In genomic region chr12:109592905-109593272, GRCh38 we compare ENCODE assay signal across 19 cellular contexts.
"Had no signal": no experiment of that assay in that cellular context is flagged by ENCODE, and none has a peak within 500 bp of the region (broad histone marks: within the 10 kb centered on the region; RNA-seq: fewer than 3 reads in every experiment).

No MANE protein-coding gene starts in this region.

- H3K27ac ChIP-seq: epithelial cell of prostate, gastroesophageal sphincter, neutrophil, right lobe of liver, transverse colon had no signal

- H3K27me3 ChIP-seq: gastroesophageal sphincter, neutrophil, right lobe of liver, transverse colon had no signal

- H3K9me3 ChIP-seq: gastroesophageal sphincter, neutrophil, right lobe of liver, transverse colon had no signal

- DNase-seq: activated CD4-positive, alpha-beta T cell treated with anti-CD3 and anti-CD28 coated beads, Interleukin-2, amount 10 ng/mL, durations not matched to agents 7 days and 5 days; activated CD4-positive, CD25-positive, alpha-beta regulatory T cell; activated CD8-positive, alpha-beta memory T cell treated with anti-CD3 and anti-CD28 coated beads for 24 hours; activated naive CD4-positive, alpha-beta T cell treated with anti-CD3 and anti-CD28 coated beads, Interleukin-2, amount 10 ng/mL, durations not matched to agents 7 days and 5 days; activated T-cell treated with anti-CD3 and anti-CD28 coated beads for 4 hours; cerebellar nuclear complex; effector memory CD8-positive, alpha-beta T cell; hippocampal formation; naive thymus-derived CD4-positive, alpha-beta T cell; stimulated activated CD4-positive, alpha-beta T cell treated with anti-CD3 and anti-CD28 coated beads, Interleukin-2, amount 100 ng/mL, for 24 hours; stimulated activated naive B cell treated with anti-CD40 and anti-IgM and Interleukin-4, amounts not matched to agents 10 μg/mL and 1 μg/mL and 100 μg/mL, for 72 hours; transverse colon had no signal

- H3K4me3 ChIP-seq: gastroesophageal sphincter, lung, right lobe of liver, transverse colon had no signal

- H3K27me3 Mint-ChIP-seq: activated naive CD4-positive, alpha-beta T cell treated with anti-CD3 and anti-CD28 coated beads, Interleukin-2, amount 10 ng/mL, durations not matched to agents 7 days and 5 days; effector memory CD8-positive, alpha-beta T cell; naive thymus-derived CD4-positive, alpha-beta T cell; stimulated activated naive B cell treated with anti-CD40 and anti-IgM and Interleukin-4, amounts not matched to agents 10 μg/mL and 1 μg/mL and 100 μg/mL, for 72 hours had no signal

- H3K9me3 Mint-ChIP-seq: activated CD4-positive, alpha-beta T cell treated with anti-CD3 and anti-CD28 coated beads, Interleukin-2, amount 10 ng/mL, durations not matched to agents 7 days and 5 days; activated naive CD4-positive, alpha-beta T cell treated with anti-CD3 and anti-CD28 coated beads, Interleukin-2, amount 10 ng/mL, durations not matched to agents 7 days and 5 days; activated T-helper 2 cell treated with anti-CD3 and anti-CD28 coated beads, Interferon-gamma antibody, Interleukin-2, Interleukin-4, amounts not matched to agents 10 μg/mL and 5 μg/mL and 100 μg/mL, durations not matched to agents 14 hours and 24 hours and 36 hours; dendritic cell treated with granulocyte-macrophage colony-stimulating factor and Interleukin-4, amounts not matched to agents 40 ng/mL and 50 ng/mL, for 4 days; effector memory CD8-positive, alpha-beta T cell; naive thymus-derived CD4-positive, alpha-beta T cell; stimulated activated naive B cell treated with anti-CD40 and anti-IgM and Interleukin-4, amounts not matched to agents 10 μg/mL and 1 μg/mL and 100 μg/mL, for 72 hours had no signal

- H3K4me3 Mint-ChIP-seq: activated CD4-positive, alpha-beta T cell treated with anti-CD3 and anti-CD28 coated beads, Interleukin-2, amount 10 ng/mL, durations not matched to agents 7 days and 5 days; activated naive CD4-positive, alpha-beta T cell treated with anti-CD3 and anti-CD28 coated beads, Interleukin-2, amount 10 ng/mL, durations not matched to agents 7 days and 5 days; dendritic cell treated with granulocyte-macrophage colony-stimulating factor and Interleukin-4, amounts not matched to agents 40 ng/mL and 50 ng/mL, for 4 days; effector memory CD8-positive, alpha-beta T cell; naive thymus-derived CD4-positive, alpha-beta T cell; stimulated activated naive B cell treated with anti-CD40 and anti-IgM and Interleukin-4, amounts not matched to agents 10 μg/mL and 1 μg/mL and 100 μg/mL, for 72 hours had no signal

- H3K27ac Mint-ChIP-seq: activated CD4-positive, alpha-beta T cell treated with anti-CD3 and anti-CD28 coated beads, Interleukin-2, amount 10 ng/mL, durations not matched to agents 7 days and 5 days; activated naive CD4-positive, alpha-beta T cell treated with anti-CD3 and anti-CD28 coated beads, Interleukin-2, amount 10 ng/mL, durations not matched to agents 7 days and 5 days; activated T-helper 2 cell treated with anti-CD3 and anti-CD28 coated beads, Interferon-gamma antibody, Interleukin-2, Interleukin-4, amounts not matched to agents 10 μg/mL and 5 μg/mL and 100 μg/mL, durations not matched to agents 14 hours and 24 hours and 36 hours; dendritic cell treated with granulocyte-macrophage colony-stimulating factor and Interleukin-4, amounts not matched to agents 40 ng/mL and 50 ng/mL, for 4 days; effector memory CD8-positive, alpha-beta T cell; naive thymus-derived CD4-positive, alpha-beta T cell; stimulated activated naive B cell treated with anti-CD40 and anti-IgM and Interleukin-4, amounts not matched to agents 10 μg/mL and 1 μg/mL and 100 μg/mL, for 72 hours had no signal
